In the genomic region with DNA sequence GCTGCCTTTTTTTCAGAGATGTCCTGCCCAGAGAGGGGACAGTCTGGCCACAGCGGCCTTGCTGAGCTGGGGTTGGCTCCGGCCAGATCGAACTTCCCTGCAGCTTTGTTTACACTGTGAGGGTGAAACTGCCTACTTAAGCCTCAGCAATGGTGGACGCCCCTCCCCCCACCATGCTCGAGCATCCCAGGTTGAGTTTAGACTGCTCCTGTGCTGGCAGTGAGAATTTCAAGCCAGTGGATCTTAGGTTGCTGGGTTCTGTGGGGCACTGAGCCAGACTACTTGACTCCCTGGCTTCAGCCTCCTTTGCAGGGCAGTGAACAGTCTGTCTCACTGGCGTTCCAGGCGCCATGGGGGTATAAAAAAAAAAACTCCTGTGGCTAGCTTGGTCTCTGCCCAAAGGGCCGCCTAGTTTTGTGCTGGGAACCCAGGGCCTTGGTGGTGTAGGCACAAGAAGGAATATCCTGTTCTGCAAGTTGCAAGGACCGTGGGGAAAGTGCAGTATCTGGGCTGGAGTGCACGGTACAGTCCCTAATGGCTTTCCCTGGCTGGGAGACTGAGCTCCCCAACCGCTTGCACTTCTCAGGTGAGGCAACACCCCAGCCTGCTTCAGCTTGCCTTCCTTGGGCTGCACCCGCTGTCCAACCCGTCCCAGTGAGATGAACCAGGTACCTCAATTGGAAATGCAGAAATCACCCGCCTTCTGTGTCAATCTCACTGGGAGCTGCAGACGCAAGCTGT, we compare ENCODE assay signal across 1 cellular context.
TF ChIP-seq lines count a peak whose summit lies in the region.

No MANE protein-coding gene starts in this region.

TF ChIP-seq in HepG2, 621 proteins besides CTCF, POLR2A, EP300 and RAD21:
- peak; percentile 89 for TF ChIP-seq ZNF281 (CRISPR knock-in tag; IDR thresholded peaks at IDR 0.05; ENCODE audit: borderline replicate concordance)
- TF ChIP-seq YY1 (IDR thresholded peaks at IDR 0.05; ENCODE audit: insufficient read depth, insufficient replicate concordance, low read depth, low read length) = peak; percentile 23
- TF ChIP-seq POGZ (CRISPR knock-in tag; IDR thresholded peaks at IDR 0.05) = 0 out of 2 replicates have a peak, but pooled peaks have one; percentile 22
- peak; percentile 48; the same call in 1 of the 2 replicates for TF ChIP-seq FOXA3 (CRISPR knock-in tag; IDR thresholded peaks at IDR 0.05)
- no peak for TF ChIP-seq NCOA2 (CRISPR knock-in tag; IDR thresholded peaks at IDR 0.05)
- TF ChIP-seq PITX1 (CRISPR knock-in tag; IDR thresholded peaks at IDR 0.05) = 0 out of 2 replicates have a peak, but pooled peaks have one; percentile 30
- TF ChIP-seq MTA1 (CRISPR knock-in tag; IDR thresholded peaks at IDR 0.05; ENCODE audit: borderline replicate concordance) = 0 out of 2 replicates have a peak, but pooled peaks have one; percentile 31
- no peak for TF ChIP-seq GFI1 (CRISPR knock-in tag; IDR thresholded peaks at IDR 0.05; ENCODE audit: borderline replicate concordance)
- TF ChIP-seq ZMYM4 (CRISPR knock-in tag; IDR thresholded peaks at IDR 0.05) = 0 out of 2 replicates have a peak, but pooled peaks have one; percentile 51
- TF ChIP-seq FOXA1 (IDR thresholded peaks at IDR 0.05) = no peak
- TF ChIP-seq FOXA1 (CRISPR knock-in tag; IDR thresholded peaks at IDR 0.05) = peak; percentile 40
